Comparison of ENCODE assay signal across 8 cellular contexts in genomic region chr2:111100765-111101162, GRCh38. TPM values are rescaled to one million over a fixed set of nuclear protein-coding genes. Genes with fewer than 3 reads are reported as not detected.
DNase-seq lines count a peak whose midpoint lies in the region; ATAC-seq, FAIRE-seq and TF ChIP-seq lines count a peak whose summit lies in the region.

No MANE protein-coding gene starts in this region.

- H3K4me3 Mint-ChIP-seq in activated CD4-positive, alpha-beta T cell treated with anti-CD3 and anti-CD28 coated beads, Interleukin-2, amount 10 ng/mL, durations not matched to agents 24 days and 14 days: no peak overlapping the region
- H3K4me3 Mint-ChIP-seq in natural killer cell: no peak overlapping the region

- peak; percentile 64 for FAIRE-seq in RCC 7860 (lab: Jason Lieb, UNC)
- no peak for FAIRE-seq in frontal cortex (lab: Jason Lieb, UNC)

- no peak for TF ChIP-seq CTCF in natural killer cell (IDR thresholded peaks at IDR 0.05)

- peak overlapping the region; percentile 54 for H3K27ac Mint-ChIP-seq in activated CD4-positive, alpha-beta T cell treated with anti-CD3 and anti-CD28 coated beads, Interleukin-2, amount 10 ng/mL, durations not matched to agents 24 days and 14 days
- H3K27ac Mint-ChIP-seq in natural killer cell: no peak overlapping the region

- no peaks in the 10 kb centered on the region for H3K36me3 Mint-ChIP-seq in activated CD4-positive, alpha-beta T cell treated with anti-CD3 and anti-CD28 coated beads, Interleukin-2, amount 10 ng/mL, durations not matched to agents 24 days and 14 days (ENCODE audit: low read depth)
- H3K36me3 Mint-ChIP-seq in natural killer cell: no peaks in the 10 kb centered on the region

- peak; percentile 69 for DNase-seq in activated CD4-positive, alpha-beta T cell treated with anti-CD3 and anti-CD28 coated beads, Interleukin-2, amount 10 ng/mL, durations not matched to agents 24 days and 14 days
- no peak for DNase-seq in activated CD4-positive, alpha-beta T cell treated with anti-CD3 and anti-CD28 coated beads, Interleukin-2, amount 50 U/mL, for 1 hour
- DNase-seq in RCC 7860 (ENCODE audit: low spot score) (peak; percentile 70), natural killer cell (no peak), HuH-7.5 (ENCODE audit: low spot score) (no peak), DMS 273 treated with DMSO at 0.1 percent for 48 hours (lab: John Stamatoyannopoulos, UW) (no peak), frontal cortex (ENCODE audit: low spot score in 2 of 2) (no peak)

- H3K27me3 Mint-ChIP-seq in activated CD4-positive, alpha-beta T cell treated with anti-CD3 and anti-CD28 coated beads, Interleukin-2, amount 10 ng/mL, durations not matched to agents 24 days and 14 days: peaks cover 60% of the 10 kb centered on the region
- peaks cover 8 to 17% of the 10 kb centered on the region in 2 donors for H3K27me3 Mint-ChIP-seq in natural killer cell (ENCODE audit: low read depth in 2 of 2)

- ATAC-seq in HG02763 (IDR thresholded peaks at IDR 0.05; ENCODE audit: unreplicated experiment) (peak; percentile 77), natural killer cell (peak in 2 of 3 donors; percentile 18 to 38)

- H3K9me3 Mint-ChIP-seq in activated CD4-positive, alpha-beta T cell treated with anti-CD3 and anti-CD28 coated beads, Interleukin-2, amount 10 ng/mL, durations not matched to agents 24 days and 14 days: peaks cover 8% of the 10 kb centered on the region
- H3K9me3 Mint-ChIP-seq in natural killer cell: no peaks in the 10 kb centered on the region

- peaks cover 9% of the 10 kb centered on the region for H3K4me1 Mint-ChIP-seq in activated CD4-positive, alpha-beta T cell treated with anti-CD3 and anti-CD28 coated beads, Interleukin-2, amount 10 ng/mL, durations not matched to agents 24 days and 14 days
- peaks cover 6 to 7% of the 10 kb centered on the region in 2 donors for H3K4me1 Mint-ChIP-seq in natural killer cell

- intact Hi-C loops in activated CD4-positive, alpha-beta T cell treated with anti-CD3 and anti-CD28 coated beads, Interleukin-2, amount 10 ng/mL, durations not matched to agents 24 days and 14 days (cut with micrococcal nuclease): loop anchor here (1.0 kb wide), 1 partner anchor 8 kb away; no protein-coding TSS in a partner anchor
- intact Hi-C loops in natural killer cell (cut with micrococcal nuclease): no loop called here

RNA-seq across cellular contexts. Expression of gene BCL2L11, which starts 19.9 kb away (rescaled TPM):
- total RNA-seq in activated CD4-positive, alpha-beta T cell treated with anti-CD3 and anti-CD28 coated beads, Interleukin-2, amount 10 ng/mL, durations not matched to agents 24 days and 14 days: 193 and 219 TPM in 2 replicates
- total RNA-seq in natural killer cell (10 to 100 TPM; 27.4 to 56.9 (median 39.9) TPM), frontal cortex (4.5 TPM)

Comparison
In these comparisons a context has a peak if more than half of its experiments do, and no peak if none do; other contexts are left out.
1. DNase-seq: peak in activated CD4-positive, alpha-beta T cell treated with anti-CD3 and anti-CD28 coated beads, Interleukin-2, amount 10 ng/mL, durations not matched to agents 24 days and 14 days (single experiment) and RCC 7860 (single experiment); none in activated CD4-positive, alpha-beta T cell treated with anti-CD3 and anti-CD28 coated beads, Interleukin-2, amount 50 U/mL, for 1 hour (single experiment), natural killer cell (single experiment), HuH-7.5 (single experiment), DMS 273 treated with DMSO at 0.1 percent for 48 hours (single experiment) and frontal cortex (0 of 2).